26 cellular contexts compared by ENCODE assay signal in genomic region chr10:3909339-3909738, GRCh38.
"Had no signal": no experiment of that assay in that cellular context is flagged by ENCODE, and none has a peak within 500 bp of the region (broad histone marks: within the 10 kb centered on the region; RNA-seq: fewer than 3 reads in every experiment).

No MANE protein-coding gene starts in this region.

- H3K4me1 ChIP-seq: SJCRH30 had no signal

- H3K27me3 ChIP-seq: brain microvascular endothelial cell, cardiac muscle cell, SJCRH30 had no signal

- ATAC-seq: activated T-helper 17 cell treated with anti-CD3 and anti-CD28 coated beads, Interleukin-2, amount 50 U/mL, for 72 hours had no signal

- DNase-seq: activated CD4-positive, alpha-beta memory T cell treated with anti-CD3 and anti-CD28 coated beads for 36 hours; activated CD4-positive, alpha-beta T cell treated with anti-CD3 and anti-CD28 coated beads, Interleukin-2, amount 10 ng/mL, durations not matched to agents 7 days and 5 days; activated CD4-positive, CD25-positive, alpha-beta regulatory T cell; activated CD8-positive, alpha-beta memory T cell treated with anti-CD3 and anti-CD28 coated beads for 24 hours; activated gamma-delta T cell; activated naive CD4-positive, alpha-beta T cell treated with anti-CD3 and anti-CD28 coated beads for 36 hours; activated T-cell treated with anti-CD3 and anti-CD28 coated beads, Interleukin-2, amount 50 U/mL, for 48 hours; amygdala; brain microvascular endothelial cell; NCI-H1092 treated with DMSO at 0.1 percent for 48 hours; NCI-H1417 treated with DMSO at 0.1 percent for 48 hours; NCI-H1694; NCI-H2029 treated with DMSO at 0.1 percent for 48 hours; NCI-H345; NCI-H510A; NCI-H526 treated with DMSO at 0.1 percent for 48 hours; NCI-H82; Right ventricle myocardium superior; SJCRH30; SK-N-SH; T-helper 1 cell had no signal

- H3K9me2 ChIP-seq: SK-N-SH had no signal

- H3K36me3 ChIP-seq: brain microvascular endothelial cell, cardiac muscle cell, SJCRH30 had no signal

- H3K9ac ChIP-seq: KMS-11, SK-N-SH had no signal

- H3K9me3 ChIP-seq: SJCRH30, SK-N-SH had no signal

- H3K4me2 ChIP-seq: KMS-11, SK-N-SH had no signal

- H3K27ac ChIP-seq: brain microvascular endothelial cell, cardiac muscle cell, KMS-11, RWPE1, SJCRH30, VCaP had no signal

- H3K4me3 ChIP-seq: cardiac muscle cell, SJCRH30 had no signal
